16 cellular contexts compared by ENCODE assay signal in genomic region chr11:110199184-110199981, GRCh38.
DNase-seq lines count a peak whose midpoint lies in the region; TF ChIP-seq lines count a peak whose summit lies in the region.
"Had no signal": no experiment of that assay in that cellular context is flagged by ENCODE, and none has a peak within 500 bp of the region (broad histone marks: within the 10 kb centered on the region; RNA-seq: fewer than 3 reads in every experiment).

No MANE protein-coding gene starts in this region.

- H3K4me1 ChIP-seq in H9 (ENCODE audit: insufficient read depth, low read length) (peaks cover 3% of the 10 kb centered on the region; the same call in 1 of the 2 replicates), PC-9 (replicated peaks; ENCODE audit: insufficient read depth) (peaks cover 67% of the 10 kb centered on the region), mesenchymal stem cell (ENCODE audit: control insufficient read depth, insufficient read depth, low read depth, low read length) (peaks cover 23% of the 10 kb centered on the region)
- H3K4me1 ChIP-seq: parathyroid adenoma had no signal

- no peak overlapping the region for H2AFZ ChIP-seq in H9 (ENCODE audit: low read length)
- H2AFZ ChIP-seq in PC-9, result no peak overlapping the region; the same call in 1 of the 2 replicates
- H2AFZ ChIP-seq in mesenchymal stem cell (ENCODE audit: low read depth, low read length), result no peak overlapping the region
- H2AFZ ChIP-seq: parathyroid adenoma had no signal

- peaks cover 18 to 22% of the 10 kb centered on the region in 2 experiments for H3K4me1 Mint-ChIP-seq in H9

- no CpG with 5 or more reads among the region's 4 CpGs for WGBS in H9 (ENCODE audit: extremely low coverage, insufficient read length, low lambda C conversion rate)
- 68% methylated on average over 3 of the region's 4 CpGs for WGBS in mesenchymal stem cell

- H2BK12ac ChIP-seq in H9 (ENCODE audit: insufficient read length, low read depth, low read length) (no peak overlapping the region), mesenchymal stem cell (ENCODE audit: low read length in 2 of 2) (no peak overlapping the region)

- no peak overlapping the region for H2BK120ac ChIP-seq in H9 (ENCODE audit: low read depth, low read length, poor library complexity, severe bottlenecking)
- H2BK120ac ChIP-seq in mesenchymal stem cell (ENCODE audit: low read depth, low read length), result no peak overlapping the region

- H3K18ac ChIP-seq in H9 (ENCODE audit: insufficient read length, low read depth, low read length) (no peak overlapping the region), mesenchymal stem cell (ENCODE audit: low read depth in 1 of 2, low read length in 2 of 2) (no peak overlapping the region)

- no peaks in the 10 kb centered on the region for H3K27me3 ChIP-seq in H9 (ENCODE audit: insufficient read depth, low read length)
- no peaks in the 10 kb centered on the region for H3K27me3 ChIP-seq in PC-9 (ENCODE audit: insufficient read depth, low read depth)
- no peaks in the 10 kb centered on the region for H3K27me3 ChIP-seq in mesenchymal stem cell (ENCODE audit: control insufficient read depth in 1 of 2, insufficient read depth in 1 of 2, low read length in 2 of 2)
- H3K27me3 ChIP-seq: tibial nerve had no signal

- no peaks in the 10 kb centered on the region for H3K36me3 Mint-ChIP-seq in H9 (ENCODE audit: insufficient read depth in 1 of 3, low read depth in 3 of 3)
- H3K36me3 Mint-ChIP-seq: naive thymus-derived CD4-positive, alpha-beta T cell; stimulated activated memory B cell treated with anti-CD40 and anti-IgM and Interleukin-4, amounts not matched to agents 10 μg/mL and 1 μg/mL and 100 μg/mL, for 72 hours had no signal

- H3K79me1 ChIP-seq in H9 (ENCODE audit: insufficient read depth, low read depth, low read length, poor library complexity, severe bottlenecking) (no peaks in the 10 kb centered on the region), mesenchymal stem cell (replicated peaks; ENCODE audit: low read length, poor library complexity, severe bottlenecking) (no peaks in the 10 kb centered on the region)

- H3K14ac ChIP-seq in H9 (ENCODE audit: insufficient read depth, low read length) (no peak overlapping the region), mesenchymal stem cell (ENCODE audit: low read length in 2 of 2) (no peak overlapping the region)

- no peaks in the 10 kb centered on the region for H3K27me3 Mint-ChIP-seq in H9 (ENCODE audit: low read depth)

- H3K9me3 Mint-ChIP-seq in H9, result no peaks in the 10 kb centered on the region; a peak in 1 of 5 replicates
- H3K9me3 Mint-ChIP-seq: activated T-helper 2 cell treated with anti-CD3 and anti-CD28 coated beads, Interferon-gamma antibody, Interleukin-2, Interleukin-4, amounts not matched to agents 10 μg/mL and 5 μg/mL and 100 μg/mL, durations not matched to agents 14 hours and 24 hours and 36 hours; naive thymus-derived CD4-positive, alpha-beta T cell; stimulated activated memory B cell treated with anti-CD40 and anti-IgM and Interleukin-4, amounts not matched to agents 10 μg/mL and 1 μg/mL and 100 μg/mL, for 72 hours had no signal

- H4K91ac ChIP-seq in H9 (ENCODE audit: insufficient read length, low read depth, low read length), result no peak overlapping the region
- no peak overlapping the region for H4K91ac ChIP-seq in mesenchymal stem cell (ENCODE audit: low read length)

- H4K5ac ChIP-seq in H9 (ENCODE audit: insufficient read length, low read depth, low read length), result no peak overlapping the region

- H2BK15ac ChIP-seq in H9 (ENCODE audit: low read depth, low read length), result no peak overlapping the region
- H2BK15ac ChIP-seq in mesenchymal stem cell (ENCODE audit: low read depth, poor library complexity, severe bottlenecking), result no peak overlapping the region

- H3K27ac ChIP-seq in H9 (ENCODE audit: insufficient read length, low read depth, low read length) (no peak overlapping the region), PC-9 (peak overlapping the region; percentile 73), mesenchymal stem cell (ENCODE audit: low read length, poor library complexity, severe bottlenecking) (no peak overlapping the region)
- H3K27ac ChIP-seq: parathyroid adenoma, tibial nerve had no signal

- H3K9ac ChIP-seq in H9 (ENCODE audit: extremely low read depth, insufficient read length, low read length) (no peak overlapping the region), mesenchymal stem cell (ENCODE audit: low read length) (no peak overlapping the region)
- H3K9ac ChIP-seq: parathyroid adenoma had no signal

- TF ChIP-seq CTCF in H9 (conservative IDR thresholded peaks at IDR 0.05), result no peak
- TF ChIP-seq CTCF in PC-9 (conservative IDR thresholded peaks at IDR 0.05), result no peak
- no peak for TF ChIP-seq CTCF in epithelial cell of esophagus (IDR thresholded peaks at IDR 0.05; ENCODE audit: insufficient read depth, low read depth, low read length, missing control alignments)

- no peak overlapping the region for H2AK5ac ChIP-seq in H9 (ENCODE audit: insufficient read length, low read length)
- peak overlapping the region; percentile 47 for H2AK5ac ChIP-seq in mesenchymal stem cell (ENCODE audit: low read length, severe bottlenecking)

- intact Hi-C loops in PC-9 (cut with micrococcal nuclease; ENCODE audit: unreplicated experiment), result loop anchor here (5.0 kb wide), 1 partner anchor 158 kb away; no protein-coding TSS in a partner anchor

- peak overlapping the region; percentile 11 for H3K4me2 ChIP-seq in H9 (ENCODE audit: insufficient read depth, insufficient read length, low read length)
- peak overlapping the region; percentile 43 for H3K4me2 ChIP-seq in PC-9
- no peak overlapping the region for H3K4me2 ChIP-seq in mesenchymal stem cell (ENCODE audit: low read length, poor library complexity, severe bottlenecking)

- H3K27ac Mint-ChIP-seq in H9, result peak overlapping the region in 1 of 3 experiments; percentile 47; a peak in 1 of 7 replicates
- H3K27ac Mint-ChIP-seq: activated T-helper 2 cell treated with anti-CD3 and anti-CD28 coated beads, Interferon-gamma antibody, Interleukin-2, Interleukin-4, amounts not matched to agents 10 μg/mL and 5 μg/mL and 100 μg/mL, durations not matched to agents 14 hours and 24 hours and 36 hours; naive thymus-derived CD4-positive, alpha-beta T cell; stimulated activated memory B cell treated with anti-CD40 and anti-IgM and Interleukin-4, amounts not matched to agents 10 μg/mL and 1 μg/mL and 100 μg/mL, for 72 hours had no signal

- H3K79me2 ChIP-seq in H9 (ENCODE audit: insufficient read depth, low read length) (no peaks in the 10 kb centered on the region), PC-9 (ENCODE audit: low read depth) (no peaks in the 10 kb centered on the region; the same call in 1 of the 2 replicates)
- H3K79me2 ChIP-seq: parathyroid adenoma had no signal

- H4K8ac ChIP-seq in H9 (replicated peaks; ENCODE audit: insufficient read length, low read depth, low read length) (no peak overlapping the region), mesenchymal stem cell (ENCODE audit: low read length) (no peak overlapping the region)

- H3K4me3 Mint-ChIP-seq in H9, result no peak overlapping the region
- H3K4me3 Mint-ChIP-seq: naive thymus-derived CD4-positive, alpha-beta T cell; stimulated activated memory B cell treated with anti-CD40 and anti-IgM and Interleukin-4, amounts not matched to agents 10 μg/mL and 1 μg/mL and 100 μg/mL, for 72 hours had no signal

- H4K20me1 ChIP-seq in H9 (ENCODE audit: control insufficient read depth, insufficient read depth, insufficient read length) (no peaks in the 10 kb centered on the region), PC-9 (ENCODE audit: insufficient read depth) (no peaks in the 10 kb centered on the region)

- no peaks in the 10 kb centered on the region for H3K23me2 ChIP-seq in H9 (ENCODE audit: insufficient read length, low read depth, low read length, poor library complexity, severe bottlenecking)

- H3K4ac ChIP-seq in H9 (ENCODE audit: low read depth, low read length) (no peak overlapping the region), mesenchymal stem cell (ENCODE audit: low read depth in 1 of 2, low read length in 2 of 2) (no peak overlapping the region)

- DNase-seq in H9 (no peak), PC-9 (peak in 1 of 2 experiments; percentile 54), epithelial cell of esophagus (ENCODE audit: low read depth) (peak; percentile 81), mesenchymal stem cell (peak; percentile 56), SIG-M5 treated with dmso at 0.1 percent for 504 hours (lab: John Stamatoyannopoulos, UW; ENCODE audit: unreplicated experiment) (no peak), KBM-7 (no peak)
- DNase-seq in activated CD4-positive, alpha-beta T cell treated with anti-CD3 and anti-CD28 coated beads, Interleukin-2, amount 50 U/mL, for 1 hour, result no peak
- no peak for DNase-seq in stimulated activated naive CD4-positive, alpha-beta T cell (lab: John Stamatoyannopoulos, UW)
- DNase-seq: naive thymus-derived CD4-positive, alpha-beta T cell; NCI-H2171; NCI-H82 had no signal

- BruUV-seq in PC-9 (replicated peaks; lab: Mats Ljungman, UMichigan), result no TSS peak

- in situ Hi-C loops in KBM-7 (cut with MboI; ENCODE audit: low pct_unique_long_range_greater_than_20kb, low sequenced_read_pairs), result loop anchor here (25.0 kb wide), 1 partner anchor 237 kb away; no protein-coding TSS in a partner anchor

- H2BK20ac ChIP-seq in H9 (ENCODE audit: low read depth, low read length, poor library complexity, severe bottlenecking), result no peak overlapping the region

- H3K23ac ChIP-seq in H9 (ENCODE audit: insufficient read length, low read depth, low read length), result no peak overlapping the region
- no peak overlapping the region for H3K23ac ChIP-seq in mesenchymal stem cell (ENCODE audit: low read length in 2 of 2)

- POLR2A ChIA-PET in PC-9 (lab: Charles Lee; ENCODE audit: unreplicated experiment), result no interaction called here

- H3T11ph ChIP-seq in H9 (ENCODE audit: low read length), result no peak overlapping the region

- peaks cover 49% of the 10 kb centered on the region for H3F3A ChIP-seq in PC-9 (ENCODE audit: insufficient read depth, low read depth)

- H3K36me3 ChIP-seq in PC-9 (ENCODE audit: low read depth) (no peaks in the 10 kb centered on the region), mesenchymal stem cell (ENCODE audit: control insufficient read depth in 1 of 2, insufficient read depth in 2 of 2, low read depth in 1 of 2, low read length in 2 of 2) (no peaks in the 10 kb centered on the region)
- H3K36me3 ChIP-seq: tibial nerve had no signal

- CTCF ChIA-PET in PC-9 (lab: Charles Lee), result interaction anchor here (0.7 to 1.1 kb wide), 2 partner anchors 230 to 258 kb away, joined by 3 read pairs; no protein-coding TSS in a partner anchor

- H2BK5ac ChIP-seq in H9 (ENCODE audit: insufficient read length, low read length) (no peak overlapping the region), mesenchymal stem cell (ENCODE audit: low read depth, low read length, poor library complexity, severe bottlenecking) (no peak overlapping the region)

- H3K9me3 ChIP-seq in H9 (ENCODE audit: control insufficient read depth, low read depth, low read length) (no peaks in the 10 kb centered on the region), PC-9 (ENCODE audit: insufficient read depth, low read depth) (no peaks in the 10 kb centered on the region), mesenchymal stem cell (ENCODE audit: control insufficient read depth, low read length) (no peaks in the 10 kb centered on the region)
- H3K9me3 ChIP-seq: tibial nerve had no signal

- H3K4me3 ChIP-seq in PC-9, result no peak overlapping the region
- no peak overlapping the region for H3K4me3 ChIP-seq in epithelial cell of esophagus (ENCODE audit: low read length)
- no peak overlapping the region for H3K4me3 ChIP-seq in mesenchymal stem cell (ENCODE audit: insufficient read depth in 1 of 2, low read depth in 1 of 2, low read length in 2 of 2)
- H3K4me3 ChIP-seq: K562, tibial nerve had no signal

- H3K56ac ChIP-seq in H9 (ENCODE audit: insufficient read length, low read depth, low read length), result no peak overlapping the region

- no peaks in the 10 kb centered on the region for H3K9me2 ChIP-seq in PC-9 (ENCODE audit: insufficient read depth)

Comparison
In these comparisons a context has a peak if more than half of its experiments do, and no peak if none do; other contexts are left out.
1. DNase-seq: peak in epithelial cell of esophagus (single experiment) and mesenchymal stem cell (single experiment); none in H9 (single experiment), activated CD4-positive, alpha-beta T cell treated with anti-CD3 and anti-CD28 coated beads, Interleukin-2, amount 50 U/mL, for 1 hour (single experiment), SIG-M5 treated with dmso at 0.1 percent for 504 hours (single experiment), stimulated activated naive CD4-positive, alpha-beta T cell (0 of 6) and KBM-7 (single experiment).